8 cellular contexts compared by ENCODE assay signal in genomic region chr19:51473009-51473707, GRCh38. TPM values are rescaled to one million over a fixed set of nuclear protein-coding genes. Genes with fewer than 3 reads are reported as not detected.
DNase-seq lines count a peak whose midpoint lies in the region; ATAC-seq and TF ChIP-seq lines count a peak whose summit lies in the region.

No MANE protein-coding gene starts in this region.

- 27% methylated on average over 7 of the region's 7 CpGs for WGBS in suprapubic skin

- no peak for ATAC-seq in GM21381 (IDR thresholded peaks at IDR 0.05; ENCODE audit: unreplicated experiment)

- TF ChIP-seq CTCF in suprapubic skin (IDR thresholded peaks at IDR 0.05): peak; percentile 53 to 79

- no peak overlapping the region for H3K4me3 ChIP-seq in suprapubic skin

- H3K9me3 ChIP-seq in suprapubic skin: no peaks in the 10 kb centered on the region

- H3K4me1 ChIP-seq in suprapubic skin: no peaks in the 10 kb centered on the region

- TF ChIP-seq EP300 in suprapubic skin (IDR thresholded peaks at IDR 0.05): no peak

- TF ChIP-seq POLR2A in suprapubic skin (IDR thresholded peaks at IDR 0.05): no peak

- DNase-seq in COR-L47 (lab: John Stamatoyannopoulos, UW): peak; percentile 18
- peak; percentile 64 for DNase-seq in HuH-7.5 (ENCODE audit: low spot score)
- peak; percentile 64 for DNase-seq in RPMI7951 (ENCODE audit: low read depth)
- peak; percentile 59 for DNase-seq in activated T-helper 1 cell treated with Interleukin-2 at 50 U/mL for 16 hours (ENCODE audit: low read depth)
- DNase-seq in fibroblast of the conjunctiva (ENCODE audit: low read depth): peak; percentile 17
- DNase-seq in occipital lobe (lab: John Stamatoyannopoulos, UW): peak; percentile 27
- DNase-seq in suprapubic skin (ENCODE audit: low spot score in 2 of 2): peak; percentile 81 to 87

- H3K27me3 ChIP-seq in suprapubic skin: peaks cover 29% of the 10 kb centered on the region

- H3K27ac ChIP-seq in suprapubic skin: no peak overlapping the region

- H3K36me3 ChIP-seq in suprapubic skin: no peaks in the 10 kb centered on the region

RNA-seq across cellular contexts. Expression of gene CEACAM18, which starts 5.2 kb away (rescaled TPM):
- not detected in 2 replicates for total RNA-seq in RPMI7951 (2014; rRNA removed; shearing (Covaris generic))
- total RNA-seq in occipital lobe (not detected), suprapubic skin (not detected)

RNA-seq across cellular contexts. Expression of gene SIGLEC8, which starts 14.9 kb away (rescaled TPM):
- total RNA-seq in RPMI7951 (2014; rRNA removed; shearing (Covaris generic)): not detected in 2 replicates
- total RNA-seq in occipital lobe: 2.0 TPM
- total RNA-seq in suprapubic skin: 1 to 10 TPM in 1 of 4 donors, under 1 TPM in 1, not detected in 2; 0.21 to 1.0 TPM

RNA-seq across cellular contexts. Expression of gene SIGLEC12, which starts 28.4 kb away (rescaled TPM):
- not detected in 2 replicates for total RNA-seq in RPMI7951 (2014; rRNA removed; shearing (Covaris generic))
- total RNA-seq in occipital lobe: not detected
- total RNA-seq in suprapubic skin: not detected

RNA-seq across cellular contexts. Expression of gene SIGLEC10, which starts 55.7 kb away (rescaled TPM):
- not detected in 2 replicates for total RNA-seq in RPMI7951 (2014; rRNA removed; shearing (Covaris generic))
- total RNA-seq in occipital lobe (1.6 TPM), suprapubic skin (1 to 10 TPM; 1.2 to 3.5 (median 1.6) TPM)

RNA-seq across cellular contexts. Expression of gene SIGLEC6, which starts 58.3 kb away (rescaled TPM):
- not detected in 2 replicates for total RNA-seq in RPMI7951 (2014; rRNA removed; shearing (Covaris generic))
- not detected for total RNA-seq in occipital lobe
- total RNA-seq in suprapubic skin: under 1 TPM in 2 of 4 donors, not detected in 2; 0.26 to 0.30 TPM

Comparison
In these comparisons a context has a peak if more than half of its experiments do, and no peak if none do; other contexts are left out.
1. DNase-seq: peak in every context shown above with its lines; median percentile 84 in suprapubic skin; 64 in HuH-7.5; 64 in RPMI7951; 59 in activated T-helper 1 cell treated with Interleukin-2 at 50 U/mL for 16 hours; 27 in occipital lobe; 18 in COR-L47; 17 in fibroblast of the conjunctiva.